11 cellular contexts compared by ENCODE assay signal in genomic region chr15:84914351-84914750, GRCh38. TPM values are rescaled to one million over a fixed set of nuclear protein-coding genes. Genes with fewer than 3 reads are reported as not detected.
A peak's percentile ranks its signal among the peaks of the same experiment; 100 is the strongest.
DNase-seq lines count a peak whose midpoint lies in the region; ATAC-seq, FAIRE-seq and TF ChIP-seq lines count a peak whose summit lies in the region.
"Had no signal": no experiment of that assay in that cellular context is flagged by ENCODE, and none has a peak within 500 bp of the region (broad histone marks: within the 10 kb centered on the region; RNA-seq: fewer than 3 reads in every experiment).

No MANE protein-coding gene starts in this region.

- H3K27ac ChIP-seq in C4-2B (peak overlapping the region; percentile 63), prostate gland (peak overlapping the region; percentile 64 to 69)

- ATAC-seq in HG03432 (IDR thresholded peaks at IDR 0.05; ENCODE audit: unreplicated experiment): peak; percentile 8

- no peaks in the 10 kb centered on the region for H3K9me3 ChIP-seq in prostate gland

- TF ChIP-seq CTCF in C4-2B (conservative IDR thresholded peaks at IDR 0.05) (no peak), chondrocyte (IDR thresholded peaks at IDR 0.05) (no peak), prostate gland (IDR thresholded peaks at IDR 0.05) (no peak)

- H3K36me3 ChIP-seq in prostate gland: no peaks in the 10 kb centered on the region

- no peak for FAIRE-seq in GM12891 (lab: Jason Lieb, UNC)

- no peak overlapping the region for H3K4me3 Mint-ChIP-seq in chondrocyte (ENCODE audit: unreplicated experiment)
- H3K4me3 Mint-ChIP-seq: CD4-positive, alpha-beta T cell; memory B cell had no signal

- WGBS in prostate gland: 80% methylated on average over 5 of the region's 5 CpGs

- no peaks in the 10 kb centered on the region for H3K27me3 Mint-ChIP-seq in chondrocyte (ENCODE audit: low read depth)

- intact Hi-C loops in prostate gland (cut with DNase I): no loop called here

- H3K27ac Mint-ChIP-seq in chondrocyte (ENCODE audit: unreplicated experiment): peak overlapping the region; percentile 100
- H3K27ac Mint-ChIP-seq: CD4-positive, alpha-beta T cell; memory B cell had no signal

- no peak overlapping the region for H3K4me3 ChIP-seq in prostate gland

- DNase-seq in chondrocyte (ENCODE audit: low spot score): no peak
- no peak for DNase-seq in prostate gland (ENCODE audit: low spot score)
- DNase-seq in GM12891 (ENCODE audit: insufficient read length, low spot score): no peak
- DNase-seq in NCI-H2107 treated with DMSO at 0.1 percent for 48 hours (lab: John Stamatoyannopoulos, UW; ENCODE audit: unreplicated experiment): no peak
- no peak for DNase-seq in anterior cingulate cortex (lab: John Stamatoyannopoulos, UW)
- DNase-seq in nucleus accumbens (lab: John Stamatoyannopoulos, UW): no peak
- DNase-seq: NCI-H187 treated with DMSO at 0.1 percent for 48 hours had no signal

- no peaks in the 10 kb centered on the region for H3K36me3 Mint-ChIP-seq in chondrocyte (ENCODE audit: low read depth)

- peaks cover 61% of the 10 kb centered on the region for H3K4me1 Mint-ChIP-seq in chondrocyte (ENCODE audit: low read depth)

- no peaks in the 10 kb centered on the region for H3K27me3 ChIP-seq in prostate gland (replicated peaks; ENCODE audit: insufficient read depth)

- TF ChIP-seq POLR2A in prostate gland (IDR thresholded peaks at IDR 0.05) (no peak), GM12891 (IDR thresholded peaks at IDR 0.05; ENCODE audit: low read depth, low read length) (no peak)

- H3K4me1 ChIP-seq in prostate gland (replicated peaks): no peaks in the 10 kb centered on the region

- no peaks in the 10 kb centered on the region for H3K9me3 Mint-ChIP-seq in chondrocyte (ENCODE audit: low read depth)
- H3K9me3 Mint-ChIP-seq: CD4-positive, alpha-beta T cell; memory B cell had no signal

TF ChIP-seq in GM12891, 5 proteins besides CTCF, POLR2A, EP300 and RAD21:
- no peak for TF ChIP-seq TAF1 (IDR thresholded peaks at IDR 0.05; ENCODE audit: low read depth, low read length)
- TF ChIP-seq POU2F2 (IDR thresholded peaks at IDR 0.05; ENCODE audit: low read depth, low read length): no peak
- no peak for TF ChIP-seq POLR2AphosphoS5 (IDR thresholded peaks at IDR 0.05; ENCODE audit: low read depth, low read length)
- TF ChIP-seq SPI1 (IDR thresholded peaks at IDR 0.05; ENCODE audit: low read depth, low read length): no peak
- TF ChIP-seq PAX5 (IDR thresholded peaks at IDR 0.05; ENCODE audit: insufficient read depth, low read length, severe bottlenecking): no peak

RNA-seq across cellular contexts. Expression of gene SLC28A1, which starts 29.9 kb away (rescaled TPM):
- total RNA-seq in chondrocyte (not detected in 3 replicates), prostate gland (not detected)
- polyA plus RNA-seq in GM12891 (2012; ENCODE audit: low read depth, missing spikeins): 0.05 TPM
- total RNA-seq: CD4-positive, alpha-beta T cell had no signal
